8 cellular contexts compared by ENCODE assay signal in genomic region chr17:80649672-80650338, GRCh38.
DNase-seq lines count a peak whose midpoint lies in the region; ATAC-seq and TF ChIP-seq lines count a peak whose summit lies in the region.

No MANE protein-coding gene starts in this region.

- H3K9me3 ChIP-seq in hepatocyte (ENCODE audit: low read depth), result no peaks in the 10 kb centered on the region

- H3K4me3 ChIP-seq in GM23338, result no peak overlapping the region
- H3K4me3 ChIP-seq in hepatocyte, result no peak overlapping the region

- no peaks in the 10 kb centered on the region for H3K9me2 ChIP-seq in GM23338 (ENCODE audit: insufficient read depth)
- no peaks in the 10 kb centered on the region for H3K9me2 ChIP-seq in hepatocyte (replicated peaks; ENCODE audit: insufficient read depth)

- H3K36me3 Mint-ChIP-seq in GM23338 (ENCODE audit: low read depth), result no peaks in the 10 kb centered on the region
- peaks cover 58% of the 10 kb centered on the region for H3K36me3 Mint-ChIP-seq in activated naive CD8-positive, alpha-beta T cell treated with anti-CD3 and anti-CD28 coated beads, Interleukin-2, amount 50 U/mL, for 24 hours (ENCODE audit: low read depth)

- peaks cover 36% of the 10 kb centered on the region for H4K20me1 ChIP-seq in GM23338 (replicated peaks; ENCODE audit: insufficient read depth)
- H4K20me1 ChIP-seq in hepatocyte (ENCODE audit: insufficient read depth, poor library complexity, severe bottlenecking), result peaks cover 9% of the 10 kb centered on the region

- H3K4me1 ChIP-seq in GM23338 (ENCODE audit: insufficient read depth), result peaks cover 20% of the 10 kb centered on the region; the same call in 1 of the 2 replicates
- peaks cover 13% of the 10 kb centered on the region for H3K4me1 ChIP-seq in hepatocyte (ENCODE audit: insufficient read depth)

- no peaks in the 10 kb centered on the region; the same call in 1 of the 2 replicates for H3K36me3 ChIP-seq in GM23338 (ENCODE audit: insufficient read depth)
- H3K36me3 ChIP-seq in hepatocyte (replicated peaks; ENCODE audit: insufficient read depth, low read depth), result no peaks in the 10 kb centered on the region

- WGBS in hepatocyte (ENCODE audit: low lambda C conversion rate, missing lambda C conversion rate), result 70% methylated on average over 14 of the region's 14 CpGs

- ATAC-seq in GM23338 (peak; percentile 90), GM18907 (IDR thresholded peaks at IDR 0.05; ENCODE audit: unreplicated experiment) (no peak)
- ATAC-seq in activated naive CD8-positive, alpha-beta T cell treated with anti-CD3 and anti-CD28 coated beads, Interleukin-2, amount 50 U/mL, for 24 hours, result peak; percentile 87

- H3K27ac Mint-ChIP-seq in GM23338, result no peak overlapping the region; the same call in 1 of the 2 replicates
- peak overlapping the region; percentile 94 for H3K27ac Mint-ChIP-seq in activated naive CD8-positive, alpha-beta T cell treated with anti-CD3 and anti-CD28 coated beads, Interleukin-2, amount 50 U/mL, for 24 hours

- H3K27me3 Mint-ChIP-seq in GM23338 (ENCODE audit: insufficient read depth, low read depth, poor library complexity), result no peaks in the 10 kb centered on the region
- no peaks in the 10 kb centered on the region for H3K27me3 Mint-ChIP-seq in activated naive CD8-positive, alpha-beta T cell treated with anti-CD3 and anti-CD28 coated beads, Interleukin-2, amount 50 U/mL, for 24 hours

- no peak overlapping the region for H3K4me3 Mint-ChIP-seq in GM23338
- H3K4me3 Mint-ChIP-seq in activated naive CD8-positive, alpha-beta T cell treated with anti-CD3 and anti-CD28 coated beads, Interleukin-2, amount 50 U/mL, for 24 hours, result peak overlapping the region; percentile 27

- no peaks in the 10 kb centered on the region for H3K27me3 ChIP-seq in GM23338 (ENCODE audit: insufficient read depth)
- H3K27me3 ChIP-seq in hepatocyte, result no peaks in the 10 kb centered on the region

- no peaks in the 10 kb centered on the region for H3F3A ChIP-seq in GM23338 (replicated peaks; ENCODE audit: low read depth)

- no peaks in the 10 kb centered on the region for H3K9me3 Mint-ChIP-seq in GM23338
- H3K9me3 Mint-ChIP-seq in activated naive CD8-positive, alpha-beta T cell treated with anti-CD3 and anti-CD28 coated beads, Interleukin-2, amount 50 U/mL, for 24 hours, result peaks cover 6% of the 10 kb centered on the region

- 0 out of 2 replicates have a peak overlapping the region, but pooled peaks have one; percentile 64 for H3K27ac ChIP-seq in GM23338 (ENCODE audit: low read depth)
- peak overlapping the region; percentile 42 for H3K27ac ChIP-seq in hepatocyte

- peaks cover 44% of the 10 kb centered on the region for H3K4me1 Mint-ChIP-seq in GM23338
- peaks cover 73% of the 10 kb centered on the region for H3K4me1 Mint-ChIP-seq in activated naive CD8-positive, alpha-beta T cell treated with anti-CD3 and anti-CD28 coated beads, Interleukin-2, amount 50 U/mL, for 24 hours

- H3K79me2 ChIP-seq in GM23338 (replicated peaks; ENCODE audit: insufficient read depth) (peaks cover 84% of the 10 kb centered on the region), hepatocyte (peaks cover 68% of the 10 kb centered on the region)

- peak; percentile 75 to 78 for TF ChIP-seq CTCF in GM23338 (conservative IDR thresholded peaks at IDR 0.05; ENCODE audit: low read depth in 2 of 2)
- peak; percentile 44 for TF ChIP-seq CTCF in hepatocyte (IDR thresholded peaks at IDR 0.05; ENCODE audit: poor library complexity)

- peak; percentile 90 for DNase-seq in AG08395 (ENCODE audit: low spot score)
- DNase-seq in GM23338 (ENCODE audit: low spot score), result peak; percentile 88
- DNase-seq in T follicular helper cell (ENCODE audit: low read depth), result peak; percentile 19
- peak; percentile 85 for DNase-seq in activated naive CD8-positive, alpha-beta T cell treated with anti-CD3 and anti-CD28 coated beads, Interleukin-2, amount 50 U/mL, for 24 hours
- peak; percentile 55 for DNase-seq in hepatocyte (ENCODE audit: low spot score)
- peak; percentile 45 to 83 (median 61) for DNase-seq in stimulated activated CD4-positive, alpha-beta T cell treated with anti-CD3 and anti-CD28 coated beads, Interleukin-1b, Interleukin-23, amount 100 ng/mL, for 24 hours (ENCODE audit: low read depth in 4 of 4, low spot score in 1 of 4)
- DNase-seq in NCI-H187 treated with DMSO at 0.1 percent for 48 hours (lab: John Stamatoyannopoulos, UW), result no peak

- no peak overlapping the region for H2AFZ ChIP-seq in GM23338
- no peak overlapping the region for H2AFZ ChIP-seq in hepatocyte

- H3K4me2 ChIP-seq in GM23338, result no peak overlapping the region
- no peak overlapping the region for H3K4me2 ChIP-seq in hepatocyte

TF ChIP-seq in GM23338, 12 proteins besides CTCF, POLR2A, EP300 and RAD21 (continues in another document):
- TF ChIP-seq REST (IDR thresholded peaks at IDR 0.05; ENCODE audit: unreplicated experiment), result no peak
